ENCODE assay signal across 1 cellular context in genomic region chr2:46970334-46971288, GRCh38.
TF ChIP-seq lines count a peak whose summit lies in the region.

No MANE protein-coding gene starts in this region.

TF ChIP-seq in HepG2, 621 proteins besides CTCF, POLR2A, EP300 and RAD21 (continued from another document and continues in another):
- TF ChIP-seq AFF4 (CRISPR knock-in tag; IDR thresholded peaks at IDR 0.05) (no peak), ZNF598 (CRISPR knock-in tag; IDR thresholded peaks at IDR 0.05; ENCODE audit: borderline replicate concordance) (no peak), ZBTB39 (CRISPR knock-in tag; IDR thresholded peaks at IDR 0.05) (peak; percentile 78; the same call in 1 of the 2 replicates), NFATC3 (CRISPR knock-in tag; IDR thresholded peaks at IDR 0.05) (0 out of 2 replicates have a peak, but pooled peaks have one; percentile 62), CERS6 (CRISPR knock-in tag; IDR thresholded peaks at IDR 0.05) (no peak), ZNF160 (CRISPR knock-in tag; IDR thresholded peaks at IDR 0.05) (no peak), ZNF3 (CRISPR knock-in tag; IDR thresholded peaks at IDR 0.05) (0 out of 2 replicates have a peak, but pooled peaks have one; percentile 52), ZNF589 (CRISPR knock-in tag; conservative IDR thresholded peaks at IDR 0.05) (0 out of 2 replicates have a peak, but pooled peaks have one; percentile 31), ZNF773 (CRISPR knock-in tag; IDR thresholded peaks at IDR 0.05; ENCODE audit: borderline replicate concordance) (no peak), FOXC1 (CRISPR knock-in tag; IDR thresholded peaks at IDR 0.05; ENCODE audit: borderline replicate concordance) (peak; percentile 91), ZSCAN31 (CRISPR knock-in tag; IDR thresholded peaks at IDR 0.05; ENCODE audit: low read depth) (no peak), HDAC2 (CRISPR knock-in tag; IDR thresholded peaks at IDR 0.05) (peak; percentile 86), HOMEZ (CRISPR knock-in tag; IDR thresholded peaks at IDR 0.05; ENCODE audit: low read depth) (peak; percentile 70; the same call in 1 of the 2 replicates), ATF3 (CRISPR knock-in tag; IDR thresholded peaks at IDR 0.05) (peak; percentile 30; the same call in 1 of the 2 replicates), ISX (CRISPR knock-in tag; conservative IDR thresholded peaks at IDR 0.05) (no peak), ZNF253 (CRISPR knock-in tag; IDR thresholded peaks at IDR 0.05; ENCODE audit: borderline replicate concordance) (no peak), CREM (IDR thresholded peaks at IDR 0.05) (peak; percentile 65; the same call in 1 of the 2 replicates), CREM (CRISPR knock-in tag; IDR thresholded peaks at IDR 0.05) (no peak), EHMT2 (IDR thresholded peaks at IDR 0.05; ENCODE audit: borderline replicate concordance, low read depth, low read length) (no peak), SIX1 (CRISPR knock-in tag; IDR thresholded peaks at IDR 0.05; ENCODE audit: borderline replicate concordance) (no peak), ARID2 (CRISPR knock-in tag; IDR thresholded peaks at IDR 0.05; ENCODE audit: borderline replicate concordance) (no peak; the same call in 1 of the 2 replicates), ZNF567 (CRISPR knock-in tag; IDR thresholded peaks at IDR 0.05; ENCODE audit: borderline replicate concordance) (0 out of 2 replicates have a peak, but pooled peaks have one; percentile 35), ZBTB49 (CRISPR knock-in tag; IDR thresholded peaks at IDR 0.05; ENCODE audit: borderline replicate concordance) (no peak), CEBPZ (IDR thresholded peaks at IDR 0.05; ENCODE audit: low read length) (no peak), DMTF1 (CRISPR knock-in tag; IDR thresholded peaks at IDR 0.05) (no peak), SETDB1 (CRISPR knock-in tag; IDR thresholded peaks at IDR 0.05; ENCODE audit: borderline replicate concordance) (no peak), SP2 (CRISPR knock-in tag; IDR thresholded peaks at IDR 0.05) (no peak), ZNF230 (CRISPR knock-in tag; IDR thresholded peaks at IDR 0.05) (peak; percentile 40; the same call in 1 of the 2 replicates), NFE2L1 (CRISPR knock-in tag; IDR thresholded peaks at IDR 0.05; ENCODE audit: borderline replicate concordance) (no peak), FIP1L1 (IDR thresholded peaks at IDR 0.05; ENCODE audit: borderline replicate concordance, insufficient read depth, low read depth, low read length) (no peak), TERF1 (CRISPR knock-in tag; IDR thresholded peaks at IDR 0.05) (no peak), ZNF224 (CRISPR knock-in tag; IDR thresholded peaks at IDR 0.05) (no peak), RARG (CRISPR knock-in tag; IDR thresholded peaks at IDR 0.05; ENCODE audit: low read depth) (no peak), AKAP8 (CRISPR knock-in tag; IDR thresholded peaks at IDR 0.05) (no peak), ZNF232 (CRISPR knock-in tag; IDR thresholded peaks at IDR 0.05; ENCODE audit: borderline replicate concordance) (peak; percentile 23; the same call in 1 of the 2 replicates), ZNF672 (CRISPR knock-in tag; IDR thresholded peaks at IDR 0.05) (no peak), TOE1 (CRISPR knock-in tag; IDR thresholded peaks at IDR 0.05) (no peak), ATF7-NPFF (CRISPR knock-in tag; IDR thresholded peaks at IDR 0.05; ENCODE audit: low read depth) (peak; percentile 75; the same call in 1 of the 2 replicates), ZNF180 (CRISPR knock-in tag; IDR thresholded peaks at IDR 0.05; ENCODE audit: borderline replicate concordance, low read depth) (no peak), ZNF260 (CRISPR knock-in tag; IDR thresholded peaks at IDR 0.05; ENCODE audit: borderline replicate concordance, low read depth) (no peak)
